8 cellular contexts compared by ENCODE assay signal in genomic region chr4:86961605-86962295, GRCh38. TPM values are rescaled to one million over a fixed set of nuclear protein-coding genes. Genes with fewer than 3 reads are reported as not detected.
DNase-seq lines count a peak whose midpoint lies in the region; ATAC-seq and TF ChIP-seq lines count a peak whose summit lies in the region.

No MANE protein-coding gene starts in this region.

- CTCF ChIA-PET in GM10248 (lab: Yijun Ruan, JAX): interaction anchor here (0.6 to 3.9 kb wide), 10 partner anchors 9 to 132 kb away, joined by 3 to 52 read pairs (median 10); partner anchors contain the start of gene AFF1

- intact Hi-C loops in upper lobe of right lung (cut with DNase I): no loop called here

- H3K27ac ChIP-seq in upper lobe of right lung: peak overlapping the region; percentile 2

- H3K36me3 ChIP-seq in upper lobe of right lung: no peaks in the 10 kb centered on the region

- peaks cover 41% of the 10 kb centered on the region for H3K4me1 ChIP-seq in upper lobe of right lung

- POLR2A ChIA-PET in GM10248 (lab: Yijun Ruan, JAX): interaction anchor here (0.6 to 3.2 kb wide), 2 partner anchors 17 to 45 kb away, joined by 10 to 13 read pairs; no protein-coding TSS in a partner anchor

- peak; percentile 27; the same call in 1 of the 2 replicates for TF ChIP-seq POLR2A in Raji (IDR thresholded peaks at IDR 0.05; ENCODE audit: insufficient read depth, low read depth, low read length)

- DNase-seq in GM10248 (ENCODE audit: extremely low spot score): peak; percentile 66
- peak; percentile 85 for DNase-seq in glomerular visceral epithelial cell (ENCODE audit: extremely low spot score)
- no peak for DNase-seq in upper lobe of right lung
- no peak for DNase-seq in NCI-H1930 (lab: John Stamatoyannopoulos, UW)
- DNase-seq in cerebellum (ENCODE audit: low spot score): no peak

- peak; percentile 82 for ATAC-seq in GM21381 (IDR thresholded peaks at IDR 0.05; ENCODE audit: unreplicated experiment)
- ATAC-seq in HG03558 (IDR thresholded peaks at IDR 0.05; ENCODE audit: extremely low read depth, unreplicated experiment): peak; percentile 63
- ATAC-seq in upper lobe of right lung: peak; percentile 82

- H3K4me3 ChIP-seq in upper lobe of right lung: no peak overlapping the region

- no peaks in the 10 kb centered on the region for H3K9me3 ChIP-seq in upper lobe of right lung

- no peaks in the 10 kb centered on the region for H3K27me3 ChIP-seq in upper lobe of right lung

- TF ChIP-seq CTCF in GM10248 (IDR thresholded peaks at IDR 0.05; ENCODE audit: control extremely low read depth, extremely low read depth, low read depth, missing control alignments) (no peak), upper lobe of right lung (IDR thresholded peaks at IDR 0.05) (no peak)

RNA-seq across cellular contexts. Expression of gene AFF1, which starts 26.9 kb away (rescaled TPM):
- total RNA-seq in upper lobe of right lung: 103 TPM
- total RNA-seq in cerebellum: 15.5 TPM

Comparison
In these comparisons a context has a peak if more than half of its experiments do, and no peak if none do; other contexts are left out.
1. DNase-seq: peak in GM10248 (single experiment) and glomerular visceral epithelial cell (single experiment); none in upper lobe of right lung (single experiment), NCI-H1930 (0 of 2) and cerebellum (single experiment).
2. Peak in every context shown above with its lines, with median percentiles within 50 percentile points of each other: ATAC-seq.